4 cellular contexts compared by ENCODE assay signal in the genomic region with DNA sequence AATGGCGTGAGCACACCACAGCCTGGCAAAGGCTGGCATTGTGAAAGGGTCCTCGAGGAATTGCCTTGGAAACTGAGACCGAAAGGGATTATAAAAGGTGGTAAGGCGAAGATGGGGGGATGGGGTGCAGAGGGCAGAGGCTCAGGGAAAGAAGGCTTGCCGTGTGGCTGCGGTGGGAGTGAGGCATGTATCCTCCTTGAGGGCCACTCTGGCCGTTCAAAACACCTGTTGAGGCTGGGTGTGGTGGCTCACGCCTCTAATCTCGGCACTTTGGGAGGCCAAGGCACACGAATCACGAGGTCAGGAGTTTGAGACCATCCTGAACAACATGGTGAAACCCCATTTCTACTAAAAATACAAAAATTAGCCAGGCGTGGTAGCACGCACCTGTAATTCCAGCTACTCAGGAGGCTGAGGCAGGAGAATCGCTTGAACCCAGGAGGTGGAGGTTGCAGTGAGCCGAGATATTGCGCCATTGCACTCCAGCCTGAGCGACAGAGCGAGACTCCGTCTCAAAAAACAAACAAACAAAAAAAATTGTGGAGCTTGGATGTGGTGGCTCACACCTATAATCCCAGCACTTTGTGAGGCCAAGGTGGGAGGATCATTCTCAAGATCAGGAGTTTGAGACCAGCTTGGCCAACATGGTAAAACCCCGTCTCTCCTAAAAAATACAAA. TPM values are rescaled to one million over a fixed set of nuclear protein-coding genes. Genes with fewer than 3 reads are reported as not detected.
"Had no signal": no experiment of that assay in that cellular context is flagged by ENCODE, and none has a peak within 500 bp of the region (broad histone marks: within the 10 kb centered on the region; RNA-seq: fewer than 3 reads in every experiment).

No MANE protein-coding gene starts in this region.

RNA-seq across cellular contexts. Expression of a gene that starts 1.4 kb away (rescaled TPM):
- total RNA-seq: M059J, Right ventricle myocardium inferior, SJCRH30, SK-MEL-5 had no signal
